ENCODE assay signal across 17 cellular contexts in the genomic region with DNA sequence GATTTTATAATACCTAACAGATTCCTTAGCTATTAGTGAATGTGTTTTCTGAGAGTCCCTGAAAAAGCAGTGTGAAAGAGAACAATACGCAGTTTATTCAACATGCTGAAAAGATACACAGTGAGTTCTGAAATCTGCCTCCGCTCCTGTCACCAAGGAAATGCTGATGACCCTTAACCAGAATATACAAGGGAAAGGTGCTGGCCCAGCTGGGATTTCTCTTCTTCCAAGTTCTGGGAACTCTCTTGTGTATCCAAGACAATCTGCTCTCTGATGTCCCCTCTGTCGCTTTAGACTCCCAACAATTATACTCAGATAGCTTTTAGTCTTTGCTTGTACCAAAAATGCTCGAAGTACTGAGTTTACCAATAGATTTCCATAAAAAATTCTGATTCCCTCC.
"Had no signal": no experiment of that assay in that cellular context is flagged by ENCODE, and none has a peak within 500 bp of the region (broad histone marks: within the 10 kb centered on the region; RNA-seq: fewer than 3 reads in every experiment).

No MANE protein-coding gene starts in this region.

- H3K27me3 Mint-ChIP-seq: memory B cell; natural killer cell treated with Interleukin-12 subunit alpha and Interleukin-12 subunit beta and Interleukin-15 and Interleukin-18, amount 100 ng/mL, for 72 hours; progenitor cell of endocrine pancreas; type B pancreatic cell had no signal

- H3K4me3 Mint-ChIP-seq: memory B cell; mesothelial cell of epicardium; natural killer cell treated with Interleukin-12 subunit alpha and Interleukin-12 subunit beta and Interleukin-15 and Interleukin-18, amount 100 ng/mL, for 72 hours; type B pancreatic cell had no signal

- H3K4me1 ChIP-seq: colonic mucosa, thyroid gland, uterus had no signal

- H3K9me3 ChIP-seq: colonic mucosa, heart right ventricle, ovary, suprapubic skin, thyroid gland, uterus had no signal

- H3K9me3 Mint-ChIP-seq: mesothelial cell of epicardium; natural killer cell treated with Interleukin-12 subunit alpha and Interleukin-12 subunit beta and Interleukin-15 and Interleukin-18, amount 100 ng/mL, for 72 hours had no signal

- H3K36me3 ChIP-seq: colonic mucosa, heart right ventricle, ovary, suprapubic skin, thyroid gland, uterus had no signal

- H3K27ac ChIP-seq: colonic mucosa, heart right ventricle, ovary, suprapubic skin, thyroid gland, uterus had no signal

- H3K4me3 ChIP-seq: colonic mucosa, heart right ventricle, ovary, suprapubic skin, thyroid gland, uterus had no signal

- DNase-seq: colonic mucosa; effector CD4-positive, alpha-beta T cell; foreskin melanocyte; heart right ventricle; kidney glomerular epithelial cell; ovary; small intestine; stimulated activated CD4-positive, alpha-beta T cell treated with anti-CD3 and anti-CD28 coated beads, Interleukin-2, amount 100 ng/mL, for 48 hours; stimulated activated naive CD8-positive, alpha-beta T cell treated with anti-CD3 and anti-CD28 coated beads, Interleukin-15, Interleukin-2, amounts not matched to agents 100 U/mL and 50 U/mL, for 24 hours; thyroid gland; uterus had no signal

- ATAC-seq: natural killer cell treated with Interleukin-12 subunit alpha and Interleukin-12 subunit beta and Interleukin-15 and Interleukin-18, amount 100 ng/mL, for 72 hours; stimulated activated naive CD8-positive, alpha-beta T cell treated with anti-CD3 and anti-CD28 coated beads, Interleukin-15, Interleukin-2, amounts not matched to agents 100 U/mL and 50 U/mL, for 24 hours had no signal

- H3K36me3 Mint-ChIP-seq: memory B cell; mesothelial cell of epicardium; natural killer cell treated with Interleukin-12 subunit alpha and Interleukin-12 subunit beta and Interleukin-15 and Interleukin-18, amount 100 ng/mL, for 72 hours; type B pancreatic cell had no signal

- H3K27ac Mint-ChIP-seq: memory B cell; natural killer cell treated with Interleukin-12 subunit alpha and Interleukin-12 subunit beta and Interleukin-15 and Interleukin-18, amount 100 ng/mL, for 72 hours; progenitor cell of endocrine pancreas; type B pancreatic cell had no signal

- H3K27me3 ChIP-seq: colonic mucosa, heart right ventricle, ovary, suprapubic skin, thyroid gland, uterus had no signal

- H3K4me1 Mint-ChIP-seq: memory B cell had no signal
